In the genomic region with DNA sequence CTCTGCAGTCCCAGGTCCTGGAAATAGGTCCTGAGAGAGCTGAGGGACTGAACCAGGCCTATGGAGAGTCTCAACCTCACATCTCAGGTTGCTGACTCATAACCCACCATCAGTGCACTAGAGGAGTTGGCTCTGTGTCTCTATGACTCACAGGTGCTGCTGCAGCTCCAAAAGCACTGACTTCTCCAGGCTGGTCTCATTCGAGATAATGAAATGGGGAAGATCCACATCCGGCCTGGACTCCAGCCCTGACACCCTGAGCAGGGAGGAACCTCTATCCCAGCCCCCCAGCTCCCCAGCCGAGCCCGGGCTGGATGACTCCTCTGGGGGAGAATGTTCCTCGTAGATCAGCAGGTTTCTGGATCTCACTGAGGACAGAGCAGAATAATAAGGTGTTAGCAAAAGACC, we compare ENCODE assay signal across 8 cellular contexts. TPM values are rescaled to one million over a fixed set of nuclear protein-coding genes. Genes with fewer than 3 reads are reported as not detected.
DNase-seq lines count a peak whose midpoint lies in the region; ATAC-seq and TF ChIP-seq lines count a peak whose summit lies in the region.

No MANE protein-coding gene starts in this region.

- DNase-seq in GM06990 (ENCODE audit: extremely low read depth, insufficient read length) (peak; percentile 38), amniotic epithelial cell (ENCODE audit: low read depth) (peak; percentile 99), trophoblast cell (peak; percentile 54 to 63), globus pallidus (ENCODE audit: low spot score) (no peak), coronary artery (ENCODE audit: low spot score) (no peak), MM.1S (no peak)

- H3F3A ChIP-seq in MM.1S (ENCODE audit: insufficient read depth, low read length) = no peaks in the 10 kb centered on the region

- no peak overlapping the region for H2AK5ac ChIP-seq in trophoblast cell (ENCODE audit: low read length)

- H2AFZ ChIP-seq in trophoblast cell (ENCODE audit: insufficient read depth, low read length, poor library complexity) (no peak overlapping the region), MM.1S (ENCODE audit: low read length) (no peak overlapping the region)

- no CpG with 5 or more reads among the region's 5 CpGs for WGBS in trophoblast cell (ENCODE audit: extremely low coverage, insufficient coverage, insufficient read length)

- no peak overlapping the region for H3K9ac ChIP-seq in trophoblast cell (ENCODE audit: low read length)
- no peak overlapping the region for H3K9ac ChIP-seq in MM.1S (ENCODE audit: low read length)

- ATAC-seq in GM21390 (IDR thresholded peaks at IDR 0.05; ENCODE audit: unreplicated experiment) (peak; percentile 94), HG03521 (IDR thresholded peaks at IDR 0.05; ENCODE audit: unreplicated experiment) (peak; percentile 81)

- H3K27me3 ChIP-seq in GM06990 (replicated peaks; ENCODE audit: control insufficient read depth, insufficient read depth, low read length) (no peaks in the 10 kb centered on the region), trophoblast cell (ENCODE audit: insufficient read depth, low read length) (no peaks in the 10 kb centered on the region), MM.1S (replicated peaks; ENCODE audit: insufficient read depth, low read length) (no peaks in the 10 kb centered on the region)

- no peaks in the 10 kb centered on the region for H3K9me2 ChIP-seq in MM.1S (replicated peaks; ENCODE audit: insufficient read depth, low read length)

- peaks cover 2% of the 10 kb centered on the region for H3K9me3 ChIP-seq in trophoblast cell (ENCODE audit: insufficient read depth, low read depth, low read length)
- no peaks in the 10 kb centered on the region for H3K9me3 ChIP-seq in MM.1S (replicated peaks; ENCODE audit: insufficient read depth, low read length)

- peaks cover 0 to 7% of the 10 kb centered on the region in 2 experiments for H3K4me1 ChIP-seq in trophoblast cell (ENCODE audit: control insufficient read depth in 1 of 2, insufficient read depth in 2 of 2, low read length in 2 of 2)
- H3K4me1 ChIP-seq in MM.1S (ENCODE audit: low read length) = no peaks in the 10 kb centered on the region

- H3K14ac ChIP-seq in trophoblast cell (ENCODE audit: low read length) = no peak overlapping the region

- H3K27ac ChIP-seq in trophoblast cell (ENCODE audit: low read depth, low read length) (no peak overlapping the region), coronary artery (peak overlapping the region in 1 of 2 donors; percentile 46), MM.1S (ENCODE audit: low read length) (no peak overlapping the region)

- no peak overlapping the region for H3K4me3 ChIP-seq in GM06990 (replicated peaks; ENCODE audit: low read depth, low read length)
- no peak overlapping the region for H3K4me3 ChIP-seq in trophoblast cell (ENCODE audit: low read depth, low read length)
- H3K4me3 ChIP-seq in coronary artery = no peak overlapping the region
- H3K4me3 ChIP-seq in MM.1S (ENCODE audit: low read length) = no peak overlapping the region

- H3K18ac ChIP-seq in trophoblast cell (ENCODE audit: low read length) = no peak overlapping the region

- H3K4ac ChIP-seq in trophoblast cell (ENCODE audit: low read depth, low read length) = no peak overlapping the region

- no peak overlapping the region for H4K8ac ChIP-seq in trophoblast cell (ENCODE audit: low read depth, low read length)

- no peak overlapping the region for H2BK5ac ChIP-seq in trophoblast cell (ENCODE audit: low read depth, low read length, poor library complexity)

- no peaks in the 10 kb centered on the region for H3K79me1 ChIP-seq in trophoblast cell (ENCODE audit: low read length)

- peaks cover 35% of the 10 kb centered on the region for H3K36me3 ChIP-seq in GM06990 (ENCODE audit: control insufficient read depth, insufficient read depth, low read length)
- peaks cover 46 to 76% of the 10 kb centered on the region in 2 experiments for H3K36me3 ChIP-seq in trophoblast cell (ENCODE audit: control insufficient read depth in 1 of 2, insufficient read depth in 2 of 2, low read length in 2 of 2)
- peaks cover 17% of the 10 kb centered on the region; the same call in 1 of the 2 replicates for H3K36me3 ChIP-seq in MM.1S (replicated peaks; ENCODE audit: insufficient read depth, low read length)

- no peak for TF ChIP-seq CTCF in GM06990 (IDR thresholded peaks at IDR 0.05; ENCODE audit: insufficient read depth, low read length, poor library complexity, severe bottlenecking)
- no peak for TF ChIP-seq CTCF in coronary artery (IDR thresholded peaks at IDR 0.05)
- no peak for TF ChIP-seq CTCF in MM.1S (IDR thresholded peaks at IDR 0.05; ENCODE audit: low read length)

- H2BK12ac ChIP-seq in trophoblast cell (ENCODE audit: low read length) = no peak overlapping the region

- no peaks in the 10 kb centered on the region for H4K20me1 ChIP-seq in MM.1S (ENCODE audit: insufficient read depth, low read length)

- H3K79me2 ChIP-seq in trophoblast cell (ENCODE audit: control insufficient read depth, insufficient read depth, low read length, poor library complexity) (no peaks in the 10 kb centered on the region), MM.1S (ENCODE audit: low read length) (no peaks in the 10 kb centered on the region)

- no peak overlapping the region for H3K23ac ChIP-seq in trophoblast cell (ENCODE audit: low read length)

- no peak overlapping the region for H2BK120ac ChIP-seq in trophoblast cell (ENCODE audit: insufficient read depth, low read length, poor library complexity)

- H4K91ac ChIP-seq in trophoblast cell (ENCODE audit: low read depth, low read length) = no peak overlapping the region

- H3K4me2 ChIP-seq in trophoblast cell (ENCODE audit: low read length) (no peak overlapping the region), MM.1S (ENCODE audit: low read depth, low read length) (no peak overlapping the region)

- H4K12ac ChIP-seq in trophoblast cell (ENCODE audit: low read depth, low read length) = no peak overlapping the region

RNA-seq across cellular contexts. Expression of a gene that starts 35.5 kb away (rescaled TPM):
- polyA plus RNA-seq in trophoblast cell (2013) = 0.99 and 1.2 TPM in 2 replicates

Comparison
In these comparisons a context has a peak if more than half of its experiments do, and no peak if none do; other contexts are left out.
1. DNase-seq: peak in GM06990 (single experiment), amniotic epithelial cell (single experiment) and trophoblast cell (2 of 2); none in globus pallidus (single experiment), coronary artery (single experiment) and MM.1S (single experiment).